In the genomic region with DNA sequence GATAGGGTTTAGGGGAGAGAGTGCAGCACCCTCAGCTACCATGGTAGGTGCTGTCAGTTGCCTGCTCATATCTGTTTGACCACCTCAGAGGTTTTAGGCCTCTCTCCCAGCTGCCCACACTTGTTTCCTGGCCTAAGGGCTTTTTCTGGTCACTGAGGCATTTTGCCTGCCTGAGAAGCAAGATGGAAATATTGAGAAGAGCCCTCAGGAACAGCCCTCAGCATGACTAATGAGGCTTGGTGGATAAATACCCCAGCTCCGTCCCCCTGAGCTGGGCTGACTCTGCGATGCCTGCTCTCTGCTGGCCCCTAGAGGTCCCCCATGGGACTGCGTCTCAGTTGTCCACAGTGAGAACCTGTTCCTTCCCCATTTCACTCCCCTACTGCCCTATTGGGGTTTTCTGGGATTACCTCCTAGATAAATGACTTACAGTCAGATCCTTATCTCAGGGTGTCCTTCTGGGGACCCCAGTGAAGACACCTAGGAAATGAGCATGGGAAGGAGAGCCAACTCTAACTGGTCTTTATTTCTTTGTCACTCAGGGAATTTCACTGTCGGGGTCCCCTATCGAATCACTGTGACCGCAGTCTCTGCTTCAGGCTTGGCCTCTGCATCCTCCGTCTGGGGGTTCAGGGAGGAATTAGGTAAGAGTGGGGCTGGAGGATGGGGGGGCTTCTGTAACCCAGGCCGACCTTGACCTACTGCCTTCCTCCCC, we compare ENCODE assay signal across 8 cellular contexts. TPM values are rescaled to one million over a fixed set of nuclear protein-coding genes. Genes with fewer than 3 reads are reported as not detected.
DNase-seq lines count a peak whose midpoint lies in the region; ATAC-seq and TF ChIP-seq lines count a peak whose summit lies in the region.

No MANE protein-coding gene starts in this region.

- ATAC-seq in GM21825 (IDR thresholded peaks at IDR 0.05; ENCODE audit: unreplicated experiment), result no peak
- ATAC-seq in HG03354 (IDR thresholded peaks at IDR 0.05; ENCODE audit: poor library complexity, severe bottlenecking, unreplicated experiment), result no peak

- WGBS in mammary epithelial cell (ENCODE audit: low coverage, missing lambda C conversion rate), result 78% methylated on average over 6 of the region's 8 CpGs

- H3K9me3 Mint-ChIP-seq in IgD-negative memory B cell, result peaks cover 0 to 2% (median 0%) of the 10 kb centered on the region in 3 donors

- no peak overlapping the region for H3K9ac ChIP-seq in mammary epithelial cell (ENCODE audit: insufficient read depth, low read length)

- peak; percentile 92 for TF ChIP-seq CTCF in WI38 (IDR thresholded peaks at IDR 0.05; ENCODE audit: low read depth, low read length)
- TF ChIP-seq CTCF in mammary epithelial cell (conservative IDR thresholded peaks at IDR 0.05 in 1 of 2, IDR thresholded peaks at IDR 0.05 in 1 of 2; ENCODE audit: extremely low read depth in 1 of 2, insufficient read depth in 1 of 2, low read depth in 1 of 2, low read length in 2 of 2), result peak; percentile 85 to 91

- no peak overlapping the region for H3K4me2 ChIP-seq in mammary epithelial cell (ENCODE audit: insufficient read depth, low read depth, low read length)

- peaks cover 2% of the 10 kb centered on the region for H3K36me3 ChIP-seq in mammary epithelial cell (ENCODE audit: insufficient read depth, low read length)

- H3K27ac Mint-ChIP-seq in IgD-negative memory B cell, result peak overlapping the region in 2 of 3 donors; percentile 58 to 76

- no peak overlapping the region for H3K27ac ChIP-seq in mammary epithelial cell (ENCODE audit: insufficient read depth, low read depth, low read length)

- H3K36me3 Mint-ChIP-seq in IgD-negative memory B cell, result peaks cover 11% of the 10 kb centered on the region

- H2AFZ ChIP-seq in mammary epithelial cell (ENCODE audit: low read depth, low read length), result no peak overlapping the region

- intact Hi-C loops in mammary epithelial cell (cut with micrococcal nuclease), result loop anchor here (1.0 kb wide), 1 partner anchor 168 kb away; no protein-coding TSS in a partner anchor

- no peaks in the 10 kb centered on the region for H3K9me3 ChIP-seq in mammary epithelial cell (replicated peaks; ENCODE audit: insufficient read depth, low read length)

- H3K4me3 ChIP-seq in WI38 (ENCODE audit: low read depth, low read length), result no peak overlapping the region
- no peak overlapping the region for H3K4me3 ChIP-seq in mammary epithelial cell (replicated peaks in 1 of 3; ENCODE audit: insufficient read depth in 1 of 3, low read depth in 2 of 3, low read length in 3 of 3)

- H3K4me1 ChIP-seq in mammary epithelial cell (ENCODE audit: insufficient read depth, low read length), result no peaks in the 10 kb centered on the region

- H3K79me2 ChIP-seq in mammary epithelial cell (ENCODE audit: insufficient read depth, low read length), result no peaks in the 10 kb centered on the region

- no peaks in the 10 kb centered on the region for H4K20me1 ChIP-seq in mammary epithelial cell (ENCODE audit: insufficient read depth, low read length)

- H3K27me3 Mint-ChIP-seq in IgD-negative memory B cell, result no peaks in the 10 kb centered on the region

- no peak overlapping the region for H3K4me3 Mint-ChIP-seq in IgD-negative memory B cell

- DNase-seq in Caki2 (ENCODE audit: low read depth), result peak; percentile 17
- DNase-seq in mammary epithelial cell, result peak; percentile 19
- DNase-seq in lung microvascular endothelial cell (ENCODE audit: low read depth in 2 of 2), result peak; percentile 33 to 46
- peak; percentile 53 to 55 for DNase-seq in stimulated activated CD8-positive, alpha-beta memory T cell treated with anti-CD3 and anti-CD28 coated beads, Interleukin-7, amount 100 ng/mL, for 48 hours (ENCODE audit: extremely low read depth in 1 of 2, low read depth in 1 of 2)

- dilution Hi-C loops in mammary epithelial cell (cut with HindIII; ENCODE audit: low sequenced_read_pairs), result no loop called here

- peaks cover 0 to 1% (median 0%) of the 10 kb centered on the region in 3 donors for H3K4me1 Mint-ChIP-seq in IgD-negative memory B cell

- in situ Hi-C loops in Caki2 (cut with HindIII; ENCODE audit: low pct_unique_long_range_greater_than_20kb, low sequenced_read_pairs) (no loop called here), mammary epithelial cell (cut with MboI; ENCODE audit: low sequenced_read_pairs in 2 of 2) (no loop called here)

- H3K27me3 ChIP-seq in mammary epithelial cell (ENCODE audit: insufficient read depth, low read length), result no peaks in the 10 kb centered on the region

- CTCF ChIA-PET in mammary epithelial cell (lab: Charles Lee; ENCODE audit: low non-redundant PET), result interaction anchor here (0.6 kb wide), 1 partner anchor 69 kb away, joined by 5 read pairs; no protein-coding TSS in a partner anchor

- BruUV-seq in mammary epithelial cell (replicated peaks; lab: Mats Ljungman, UMichigan), result no TSS peak

RNA-seq across cellular contexts. Expression of gene PALM3, which starts 13.3 kb away (rescaled TPM):
- total RNA-seq in Caki2 (2014; rRNA removed; shearing (Covaris generic); ENCODE audit: low replicate concordance), result not detected in 2 replicates
- polyA plus RNA-seq in IgD-negative memory B cell (not detected), mammary epithelial cell (not detected)
- total RNA-seq in mammary epithelial cell (not detected), lung microvascular endothelial cell (not detected in 2 replicates)
- polyA minus RNA-seq in mammary epithelial cell, result not detected

RNA-seq across cellular contexts. Expression of gene IL27RA, which starts 17.0 kb away (rescaled TPM):
- 8.6 and 15.6 TPM in 2 replicates for total RNA-seq in Caki2 (2014; rRNA removed; shearing (Covaris generic); ENCODE audit: low replicate concordance)
- polyA plus RNA-seq in IgD-negative memory B cell, result 58.3 TPM
- total RNA-seq in mammary epithelial cell, result 1 to 10 TPM; 3.2 to 6.9 TPM
- 10.3 TPM for polyA plus RNA-seq in mammary epithelial cell
- 1.1 TPM for polyA minus RNA-seq in mammary epithelial cell
- 1.2 and 4.1 TPM in 2 replicates for total RNA-seq in lung microvascular endothelial cell

RNA-seq across cellular contexts. Expression of gene RLN3, which starts 20.6 kb away (rescaled TPM):
- total RNA-seq in Caki2 (2014; rRNA removed; shearing (Covaris generic); ENCODE audit: low replicate concordance), result not detected in 2 replicates
- 0.65 TPM for polyA plus RNA-seq in IgD-negative memory B cell
- not detected for total RNA-seq in mammary epithelial cell
- polyA plus RNA-seq in mammary epithelial cell, result not detected
- polyA minus RNA-seq in mammary epithelial cell, result not detected
- total RNA-seq in lung microvascular endothelial cell, result not detected in 2 replicates

RNA-seq across cellular contexts. Expression of gene MISP3, which starts 24.0 kb away (rescaled TPM):
- total RNA-seq in Caki2 (2014; rRNA removed; shearing (Covaris generic); ENCODE audit: low replicate concordance), result 2.5 and 2.7 TPM in 2 replicates
- polyA plus RNA-seq in IgD-negative memory B cell (0.16 TPM), mammary epithelial cell (0.59 TPM)
- total RNA-seq in mammary epithelial cell (1 to 10 TPM; 1.2 to 1.5 TPM), lung microvascular endothelial cell (0.22 TPM in 1 of 2 replicates, not detected in the other)
- not detected for polyA minus RNA-seq in mammary epithelial cell

RNA-seq across cellular contexts. Expression of gene C19orf67, which starts 37.0 kb away (rescaled TPM):
- not detected in 2 replicates for total RNA-seq in Caki2 (2014; rRNA removed; shearing (Covaris generic); ENCODE audit: low replicate concordance)
- polyA plus RNA-seq in IgD-negative memory B cell (not detected), mammary epithelial cell (not detected)
- total RNA-seq in mammary epithelial cell (not detected), lung microvascular endothelial cell (not detected in 2 replicates)
- not detected for polyA minus RNA-seq in mammary epithelial cell
